ENCODE assay signal across 16 cellular contexts in the genomic region with DNA sequence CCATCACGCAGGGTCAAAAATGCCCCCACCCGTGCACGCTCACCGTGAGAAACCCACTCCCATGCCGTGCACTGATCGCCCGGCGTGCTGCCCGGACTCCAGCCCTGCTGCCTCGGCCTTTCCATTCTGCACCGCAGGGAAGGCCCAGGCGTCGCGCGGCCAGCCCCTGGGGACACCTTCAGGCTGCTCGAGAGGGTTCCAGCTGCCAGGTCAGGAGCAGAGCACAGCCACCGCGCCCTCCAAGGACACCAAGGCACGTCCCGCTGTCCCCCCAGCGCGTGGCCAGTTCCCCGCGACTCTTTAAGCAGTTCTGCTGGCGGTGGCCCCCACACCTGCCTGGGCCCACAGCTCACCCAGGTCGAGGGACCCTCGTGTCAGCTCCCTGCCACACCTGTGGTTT.
A peak's percentile ranks its signal among the peaks of the same experiment; 100 is the strongest.
DNase-seq lines count a peak whose midpoint lies in the region; ATAC-seq, FAIRE-seq and TF ChIP-seq lines count a peak whose summit lies in the region.
"Had no signal": no experiment of that assay in that cellular context is flagged by ENCODE, and none has a peak within 500 bp of the region (broad histone marks: within the 10 kb centered on the region; RNA-seq: fewer than 3 reads in every experiment).

No MANE protein-coding gene starts in this region.

- under 1% methylated on average over 27 of the region's 27 CpGs for WGBS in K562 (ENCODE audit: insufficient coverage, low coverage, missing lambda C conversion rate)
- WGBS in trophoblast cell (ENCODE audit: extremely low coverage, insufficient coverage, insufficient read length), result no CpG with 5 or more reads among the region's 27 CpGs

- no peak for TF ChIP-seq POLR2A in K562 (conservative IDR thresholded peaks at IDR 0.05)

- POLR2A ChIA-PET in K562 (lab: Yijun Ruan, JAX), result interaction anchor here (1.1 kb wide), 1 partner anchor 9 kb away, joined by 4 read pairs; no protein-coding TSS in a partner anchor

- intact Hi-C loops in left ventricle myocardium superior (cut with micrococcal nuclease) (no loop called here), cardiac septum (cut with DNase I) (no loop called here), K562 (cut with micrococcal nuclease) (no loop called here)

- ATAC-seq in left ventricle myocardium superior, result no peak
- peak; percentile 27; the same call in 2 of the 3 replicates for ATAC-seq in K562
- no peak for ATAC-seq in foreskin keratinocyte

- peak; percentile 29 for DNase-seq in left ventricle myocardium superior
- DNase-seq in cardiac septum (ENCODE audit: low spot score), result no peak
- no peak for DNase-seq in K562 (ENCODE audit: extremely low read depth in 1 of 4, low spot score in 3 of 4)
- DNase-seq in trophoblast cell, result no peak
- DNase-seq in NCI-H146 treated with DMSO at 0.1 percent for 48 hours (lab: John Stamatoyannopoulos, UW; ENCODE audit: unreplicated experiment), result no peak
- DNase-seq in foreskin keratinocyte, result no peak
- no peak for DNase-seq in DMS79 treated with DMSO at 0.1 percent for 48 hours (lab: John Stamatoyannopoulos, UW)
- DNase-seq: 8988T; CD4-positive, alpha-beta memory T cell; DMS153; DMS79; GF-D8; GOT3; HCEC 1CT had no signal

- in situ Hi-C loops in K562 (cut with MboI), result no loop called here

- H3K79me2 ChIP-seq in K562 (ENCODE audit: control insufficient read depth, insufficient read depth, low read length) (no peaks in the 10 kb centered on the region), trophoblast cell (ENCODE audit: control insufficient read depth, insufficient read depth, low read length, poor library complexity) (no peaks in the 10 kb centered on the region)

- H3K27me3 ChIP-seq in K562 (ENCODE audit: control insufficient read depth in 2 of 2, insufficient read depth in 2 of 2, low read length in 2 of 2) (peaks cover 2 to 10% of the 10 kb centered on the region in 2 experiments; a peak in 2 of 5 replicates), trophoblast cell (ENCODE audit: insufficient read depth, low read length) (no peaks in the 10 kb centered on the region), foreskin keratinocyte (no peaks in the 10 kb centered on the region)
- H3K27me3 ChIP-seq: BLaER1 had no signal

- H3K36me3 ChIP-seq in K562 (ENCODE audit: control insufficient read depth, insufficient read depth, low read length) (no peaks in the 10 kb centered on the region), trophoblast cell (ENCODE audit: control insufficient read depth in 1 of 2, insufficient read depth in 2 of 2, low read length in 2 of 2) (no peaks in the 10 kb centered on the region)
- H3K36me3 ChIP-seq: BLaER1 had no signal

- H4K8ac ChIP-seq in trophoblast cell (ENCODE audit: low read depth, low read length), result no peak overlapping the region

- no peak overlapping the region for H3K14ac ChIP-seq in trophoblast cell (ENCODE audit: low read length)

- no peak overlapping the region for H2BK12ac ChIP-seq in trophoblast cell (ENCODE audit: low read length)

- H3K4me2 ChIP-seq in K562 (ENCODE audit: insufficient read depth, low read length) (no peak overlapping the region), trophoblast cell (ENCODE audit: low read length) (no peak overlapping the region)
- H3K4me2 ChIP-seq: BLaER1 had no signal

- H2BK120ac ChIP-seq in trophoblast cell (ENCODE audit: insufficient read depth, low read length, poor library complexity), result no peak overlapping the region

- TF ChIP-seq RAD21 in K562 (CRISPR knock-in tag; conservative IDR thresholded peaks at IDR 0.05 in 1 of 2, IDR thresholded peaks at IDR 0.05 in 1 of 2), result no peak

- H4K91ac ChIP-seq in trophoblast cell (ENCODE audit: low read depth, low read length), result no peak overlapping the region

- H2AFZ ChIP-seq in K562 (ENCODE audit: low read depth, low read length), result no peak overlapping the region
- no peak overlapping the region for H2AFZ ChIP-seq in trophoblast cell (ENCODE audit: insufficient read depth, low read length, poor library complexity)

- no peaks in the 10 kb centered on the region for H3K79me1 ChIP-seq in trophoblast cell (ENCODE audit: low read length)

- H3K18ac ChIP-seq in trophoblast cell (ENCODE audit: low read length), result no peak overlapping the region

- FAIRE-seq in K562 (lab: Jason Lieb, UNC), result no peak
- FAIRE-seq: HTR-8/SVneo had no signal

- H3K9ac ChIP-seq in K562 (ENCODE audit: insufficient read depth in 1 of 2, low read depth in 2 of 2, low read length in 2 of 2) (no peak overlapping the region), trophoblast cell (ENCODE audit: low read length) (no peak overlapping the region)
- H3K9ac ChIP-seq: BLaER1 had no signal

- H2BK5ac ChIP-seq in trophoblast cell (ENCODE audit: low read depth, low read length, poor library complexity), result no peak overlapping the region

- H3K9me1 ChIP-seq in K562 (ENCODE audit: control insufficient read depth, insufficient read depth, low read length), result no peaks in the 10 kb centered on the region

- no peaks in the 10 kb centered on the region for H3K9me3 ChIP-seq in K562 (replicated peaks; ENCODE audit: control insufficient read depth, insufficient read depth, low read depth, low read length)
- H3K9me3 ChIP-seq in trophoblast cell (ENCODE audit: insufficient read depth, low read depth, low read length), result peaks cover 5% of the 10 kb centered on the region

- H2AK5ac ChIP-seq in trophoblast cell (ENCODE audit: low read length), result no peak overlapping the region

- H3K4me1 ChIP-seq in K562 (replicated peaks in 1 of 2; ENCODE audit: control insufficient read depth in 2 of 2, insufficient read depth in 2 of 2, low read length in 2 of 2) (peaks cover 0 to 6% of the 10 kb centered on the region in 2 experiments; a peak in 1 of 5 replicates), trophoblast cell (ENCODE audit: control insufficient read depth in 1 of 2, insufficient read depth in 2 of 2, low read length in 2 of 2) (no peaks in the 10 kb centered on the region), foreskin keratinocyte (no peaks in the 10 kb centered on the region)
- H3K4me1 ChIP-seq: BLaER1 had no signal

- CTCF ChIA-PET in K562 (lab: Yijun Ruan, JAX; ENCODE audit: low intra/inter-chr PET ratio), result no interaction called here

- no peak overlapping the region for H3K4ac ChIP-seq in trophoblast cell (ENCODE audit: low read depth, low read length)

- H4K12ac ChIP-seq in trophoblast cell (ENCODE audit: low read depth, low read length), result no peak overlapping the region

- H3K4me3 ChIP-seq in K562, result no peak overlapping the region
- H3K4me3 ChIP-seq in trophoblast cell (ENCODE audit: low read depth, low read length), result peak overlapping the region; percentile 5
- H3K4me3 ChIP-seq: BLaER1 had no signal

- TF ChIP-seq EP300 in K562 (IDR thresholded peaks at IDR 0.05; ENCODE audit: low read length), result no peak

- H4K20me1 ChIP-seq in K562 (replicated peaks; ENCODE audit: control insufficient read depth, insufficient read depth, low read length), result no peaks in the 10 kb centered on the region
- H4K20me1 ChIP-seq: BLaER1 had no signal

- TF ChIP-seq CTCF in K562 (IDR thresholded peaks at IDR 0.05 in 2 of 3, conservative IDR thresholded peaks at IDR 0.05 in 1 of 3; ENCODE audit: insufficient read depth in 2 of 3, low read depth in 1 of 3, low read length in 3 of 3) (no peak), foreskin keratinocyte (conservative IDR thresholded peaks at IDR 0.05) (no peak)

- H3K27ac ChIP-seq in K562 (ENCODE audit: extremely low read depth, low read depth, low read length), result no peak overlapping the region
- no peak overlapping the region for H3K27ac ChIP-seq in trophoblast cell (ENCODE audit: low read depth, low read length)
- no peak overlapping the region for H3K27ac ChIP-seq in foreskin keratinocyte
- H3K27ac ChIP-seq: BLaER1 had no signal

- no TSS peak for BruUV-seq in K562 (replicated peaks; lab: Mats Ljungman, UMichigan)

- H3K23ac ChIP-seq in trophoblast cell (ENCODE audit: low read length), result no peak overlapping the region

TF ChIP-seq in K562, 482 proteins besides CTCF, POLR2A, EP300 and RAD21 (continues in another document):
- TF ChIP-seq TSHZ1 (CRISPR knock-in tag; IDR thresholded peaks at IDR 0.05), result no peak
- no peak for TF ChIP-seq GTF2A2 (tag; IDR thresholded peaks at IDR 0.05)
- no peak for TF ChIP-seq SRSF9 (IDR thresholded peaks at IDR 0.05; ENCODE audit: borderline replicate concordance, low read depth, low read length)
- no peak for TF ChIP-seq ARID1B (IDR thresholded peaks at IDR 0.05)
- no peak for TF ChIP-seq TOE1 (IDR thresholded peaks at IDR 0.05; ENCODE audit: borderline replicate concordance)
- TF ChIP-seq TOE1 (CRISPR knock-in tag; IDR thresholded peaks at IDR 0.05; ENCODE audit: borderline replicate concordance, low read depth), result no peak
